8 cellular contexts compared by ENCODE assay signal in the genomic region with DNA sequence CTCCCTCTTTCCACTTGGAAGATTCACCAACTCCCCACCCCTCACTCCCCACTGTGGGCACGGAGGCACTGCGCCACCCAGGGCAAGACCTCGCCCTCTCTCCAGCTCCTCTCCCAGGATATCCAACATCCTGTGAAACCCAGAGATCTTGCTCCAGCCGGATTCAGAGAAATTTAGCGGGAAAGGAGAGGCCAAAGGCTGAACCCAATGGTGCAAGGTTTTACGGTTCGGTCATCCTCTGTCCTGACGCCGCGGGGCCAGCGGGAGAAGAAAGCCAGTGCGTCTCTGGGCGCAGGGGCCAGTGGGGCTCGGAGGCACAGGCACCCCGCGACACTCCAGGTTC. TPM values are rescaled to one million over a fixed set of nuclear protein-coding genes. Genes with fewer than 3 reads are reported as not detected.
DNase-seq lines count a peak whose midpoint lies in the region; ATAC-seq and TF ChIP-seq lines count a peak whose summit lies in the region.

No MANE protein-coding gene starts in this region.

- H3K4me2 ChIP-seq in PC-9, result peak overlapping the region; percentile 97
- H3K4me2 ChIP-seq in osteoblast (ENCODE audit: insufficient read depth, low read length), result peak overlapping the region; percentile 89

- H3K79me2 ChIP-seq in PC-9 (ENCODE audit: low read depth) (peaks cover 64% of the 10 kb centered on the region), osteoblast (ENCODE audit: insufficient read depth, low read length) (peaks cover 55% of the 10 kb centered on the region)

- H3K9me3 ChIP-seq in PC-9 (ENCODE audit: insufficient read depth, low read depth), result no peaks in the 10 kb centered on the region
- no peaks in the 10 kb centered on the region for H3K9me3 ChIP-seq in osteoblast (ENCODE audit: low read depth, low read length)

- H3K4me3 ChIP-seq in PC-9 (peak overlapping the region; percentile 70), osteoblast (ENCODE audit: insufficient read depth, low read length) (peak overlapping the region; percentile 93)

- H2AFZ ChIP-seq in PC-9 (peak overlapping the region; percentile 82), osteoblast (ENCODE audit: low read length) (peak overlapping the region; percentile 53)

- no peak for ATAC-seq in GM21723 (IDR thresholded peaks at IDR 0.05; ENCODE audit: unreplicated experiment)
- ATAC-seq in HG02798 (IDR thresholded peaks at IDR 0.05; ENCODE audit: poor library complexity, unreplicated experiment), result no peak
- no peak for ATAC-seq in GM19452 (IDR thresholded peaks at IDR 0.05; ENCODE audit: unreplicated experiment)
- no peak for ATAC-seq in HG02759 (IDR thresholded peaks at IDR 0.05; ENCODE audit: unreplicated experiment)

- H3K4me1 ChIP-seq in PC-9 (replicated peaks; ENCODE audit: insufficient read depth) (peaks cover 60% of the 10 kb centered on the region), osteoblast (ENCODE audit: insufficient read depth, low read length) (peaks cover 38% of the 10 kb centered on the region)

- H3F3A ChIP-seq in PC-9 (ENCODE audit: insufficient read depth, low read depth), result peaks cover 39% of the 10 kb centered on the region

- intact Hi-C loops in PC-9 (cut with micrococcal nuclease; ENCODE audit: unreplicated experiment), result loop anchor here (2.0 to 5.0 kb wide), 3 partner anchors 28 to 1091 kb away; no protein-coding TSS in a partner anchor

- H3K27me3 ChIP-seq in PC-9 (ENCODE audit: insufficient read depth, low read depth), result no peaks in the 10 kb centered on the region
- no peaks in the 10 kb centered on the region for H3K27me3 ChIP-seq in osteoblast (ENCODE audit: insufficient read depth, low read length)

- H4K20me1 ChIP-seq in PC-9 (ENCODE audit: insufficient read depth) (peaks cover 16% of the 10 kb centered on the region), osteoblast (ENCODE audit: insufficient read depth, low read length) (peaks cover 32% of the 10 kb centered on the region)

- CTCF ChIA-PET in PC-9 (lab: Charles Lee), result no interaction called here

- H3K27ac ChIP-seq in PC-9 (peak overlapping the region; percentile 91), epithelial cell of prostate (peak overlapping the region; percentile 97), osteoblast (ENCODE audit: low read depth, low read length) (peak overlapping the region; percentile 84)

- peaks cover 21% of the 10 kb centered on the region for H3K36me3 ChIP-seq in PC-9 (ENCODE audit: low read depth)
- H3K36me3 ChIP-seq in osteoblast (ENCODE audit: insufficient read depth, low read length), result no peaks in the 10 kb centered on the region

- TSS peak; percentile 63 for BruUV-seq in PC-9 (replicated peaks; lab: Mats Ljungman, UMichigan)

- TF ChIP-seq CTCF in PC-9 (conservative IDR thresholded peaks at IDR 0.05) (no peak), osteoblast (IDR thresholded peaks at IDR 0.05; ENCODE audit: extremely low read depth, low read depth, low read length) (no peak)

- POLR2A ChIA-PET in PC-9 (lab: Charles Lee; ENCODE audit: unreplicated experiment), result interaction anchor here (0.6 kb wide), 3 partner anchors 27 to 128 kb away, joined by 3 to 5 read pairs (median 4); no protein-coding TSS in a partner anchor

- peak; percentile 12 for DNase-seq in COLO668 (lab: John Stamatoyannopoulos, UW; ENCODE audit: unreplicated experiment)
- no peak for DNase-seq in PC-9
- no peak for DNase-seq in epithelial cell of prostate (ENCODE audit: low read depth, low spot score)
- no peak for DNase-seq in osteoblast (ENCODE audit: insufficient read length, low spot score, missing footprints)

- no peaks in the 10 kb centered on the region for H3K9me2 ChIP-seq in PC-9 (ENCODE audit: insufficient read depth)

RNA-seq across cellular contexts. Expression of gene CD44, which starts 0.4 kb away (rescaled TPM):
- total RNA-seq in PC-9 (2021) (775 and 872 TPM in 2 replicates), osteoblast (238 and 268 TPM in 2 replicates)
